Comparison of ENCODE assay signal across 17 cellular contexts in the genomic region with DNA sequence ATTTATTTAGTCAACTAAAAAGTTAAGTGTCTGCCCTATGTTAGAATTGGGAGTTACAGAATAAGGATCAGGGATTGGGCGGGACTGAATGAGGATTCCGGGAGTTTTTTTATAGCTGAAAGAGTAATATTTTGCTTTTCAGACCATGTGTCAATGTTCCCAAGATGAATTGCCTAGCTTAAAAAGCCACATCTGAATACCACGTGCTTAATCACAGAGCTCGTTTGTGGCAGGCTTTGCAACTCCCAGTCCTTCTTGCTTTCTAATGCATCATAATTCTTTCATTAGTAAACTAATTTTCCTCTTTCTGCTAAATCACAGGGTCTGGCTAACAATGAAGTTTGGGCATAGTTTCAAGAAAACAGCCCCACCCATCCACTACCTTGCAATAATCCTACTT. TPM values are rescaled to one million over a fixed set of nuclear protein-coding genes. Genes with fewer than 3 reads are reported as not detected.
A peak's percentile ranks its signal among the peaks of the same experiment; 100 is the strongest.
DNase-seq lines count a peak whose midpoint lies in the region; ATAC-seq, FAIRE-seq and TF ChIP-seq lines count a peak whose summit lies in the region.
"Had no signal": no experiment of that assay in that cellular context is flagged by ENCODE, and none has a peak within 500 bp of the region (broad histone marks: within the 10 kb centered on the region; RNA-seq: fewer than 3 reads in every experiment).

No MANE protein-coding gene starts in this region.

- peaks cover 26% of the 10 kb centered on the region for H3K4me1 ChIP-seq in Panc1 (ENCODE audit: control insufficient read depth, insufficient read depth, low read length)
- H3K4me1 ChIP-seq: BE2C had no signal

- H3K27ac Mint-ChIP-seq in neural crest cell (ENCODE audit: unreplicated experiment), result no peak overlapping the region
- H3K27ac Mint-ChIP-seq: CD4-positive, alpha-beta memory T cell had no signal

- H3K27me3 Mint-ChIP-seq in neural crest cell (ENCODE audit: low read depth), result peaks cover 30% of the 10 kb centered on the region
- H3K27me3 Mint-ChIP-seq: CD4-positive, alpha-beta memory T cell had no signal

- no peaks in the 10 kb centered on the region for H3K27me3 ChIP-seq in Panc1 (ENCODE audit: control insufficient read depth, insufficient read depth, low read length)
- H3K27me3 ChIP-seq: BE2C had no signal

- H3K36me3 ChIP-seq in Panc1 (ENCODE audit: control insufficient read depth, insufficient read depth, low read length), result no peaks in the 10 kb centered on the region
- H3K36me3 ChIP-seq: BE2C, HAP-1 had no signal

- H3K36me3 Mint-ChIP-seq in neural crest cell (ENCODE audit: low read depth), result no peaks in the 10 kb centered on the region

- H3K27ac ChIP-seq in Panc1 (ENCODE audit: low read length), result peak overlapping the region; percentile 24; the same call in 1 of the 2 replicates
- H3K27ac ChIP-seq: C4-2B, KMS-11 had no signal

- peak overlapping the region; percentile 3 for H3K4me3 Mint-ChIP-seq in neural crest cell
- H3K4me3 Mint-ChIP-seq: CD4-positive, alpha-beta memory T cell had no signal

- TF ChIP-seq CTCF in Panc1 (IDR thresholded peaks at IDR 0.05) (no peak), neural crest cell (conservative IDR thresholded peaks at IDR 0.05) (no peak)

- DNase-seq in GM03348 (ENCODE audit: low spot score) (peak; percentile 29), Panc1 (ENCODE audit: low read depth, low spot score) (no peak), neural crest cell (ENCODE audit: low read depth, low spot score) (no peak), frontal cortex (ENCODE audit: low spot score in 2 of 2) (no peak), urothelium cell line (ENCODE audit: low spot score) (no peak)
- DNase-seq: ACHN; BE2C; CD4-positive, alpha-beta memory T cell; DMS79 had no signal

- no TSS peak for BruUV-seq in Panc1 (replicated peaks; lab: Mats Ljungman, UMichigan)

- H3K9me3 ChIP-seq in Panc1 (ENCODE audit: control insufficient read depth, insufficient read depth, low read depth, low read length), result no peaks in the 10 kb centered on the region
- H3K9me3 ChIP-seq: BE2C, HAP-1 had no signal

- FAIRE-seq in frontal cortex (lab: Jason Lieb, UNC) (no peak), urothelium cell line (lab: Jason Lieb, UNC) (no peak)
- FAIRE-seq: GM12891, GM19239, H1 had no signal

- in situ Hi-C loops in Panc1 (cut with HindIII; ENCODE audit: low pct_unique_long_range_greater_than_20kb, low sequenced_read_pairs), result no loop called here

- CTCF ChIA-PET in Panc1 (lab: Charles Lee), result no interaction called here

- POLR2A ChIA-PET in Panc1 (lab: Charles Lee), result no interaction called here

- intact Hi-C loops in Panc1 (cut with micrococcal nuclease; ENCODE audit: unreplicated experiment), result no loop called here

- peaks cover 6% of the 10 kb centered on the region for H3K4me1 Mint-ChIP-seq in neural crest cell

- no peak overlapping the region for H3K4me3 ChIP-seq in Panc1 (ENCODE audit: low read depth in 2 of 2, low read length in 2 of 2)
- H3K4me3 ChIP-seq: HAP-1 had no signal

- ATAC-seq in Panc1 (no peak), GM19397 (IDR thresholded peaks at IDR 0.05; ENCODE audit: unreplicated experiment) (no peak), GM18858 (IDR thresholded peaks at IDR 0.05; ENCODE audit: unreplicated experiment) (no peak)

- H3K9me3 Mint-ChIP-seq in neural crest cell, result no peaks in the 10 kb centered on the region
- H3K9me3 Mint-ChIP-seq: CD4-positive, alpha-beta memory T cell had no signal

RNA-seq across cellular contexts. Expression of gene BCL10, which starts 4.2 kb away (rescaled TPM):
- 69.9 TPM for total RNA-seq in Panc1 (2021; ENCODE audit: unreplicated experiment)
- polyA plus RNA-seq in Panc1 (2012; ENCODE audit: insufficient read length), result 32.8 TPM
- 18.5 and 22.8 TPM in 2 replicates for total RNA-seq in neural crest cell
- total RNA-seq in frontal cortex, result 35.5 TPM

RNA-seq across cellular contexts. Expression of gene C1orf52, which starts 21.2 kb away (rescaled TPM):
- 51.6 TPM for total RNA-seq in Panc1 (2021; ENCODE audit: unreplicated experiment)
- 44.0 TPM for polyA plus RNA-seq in Panc1 (2012; ENCODE audit: insufficient read length)
- 30.9 and 37.3 TPM in 2 replicates for total RNA-seq in neural crest cell
- total RNA-seq in frontal cortex, result 27.7 TPM
